In the genomic region with DNA sequence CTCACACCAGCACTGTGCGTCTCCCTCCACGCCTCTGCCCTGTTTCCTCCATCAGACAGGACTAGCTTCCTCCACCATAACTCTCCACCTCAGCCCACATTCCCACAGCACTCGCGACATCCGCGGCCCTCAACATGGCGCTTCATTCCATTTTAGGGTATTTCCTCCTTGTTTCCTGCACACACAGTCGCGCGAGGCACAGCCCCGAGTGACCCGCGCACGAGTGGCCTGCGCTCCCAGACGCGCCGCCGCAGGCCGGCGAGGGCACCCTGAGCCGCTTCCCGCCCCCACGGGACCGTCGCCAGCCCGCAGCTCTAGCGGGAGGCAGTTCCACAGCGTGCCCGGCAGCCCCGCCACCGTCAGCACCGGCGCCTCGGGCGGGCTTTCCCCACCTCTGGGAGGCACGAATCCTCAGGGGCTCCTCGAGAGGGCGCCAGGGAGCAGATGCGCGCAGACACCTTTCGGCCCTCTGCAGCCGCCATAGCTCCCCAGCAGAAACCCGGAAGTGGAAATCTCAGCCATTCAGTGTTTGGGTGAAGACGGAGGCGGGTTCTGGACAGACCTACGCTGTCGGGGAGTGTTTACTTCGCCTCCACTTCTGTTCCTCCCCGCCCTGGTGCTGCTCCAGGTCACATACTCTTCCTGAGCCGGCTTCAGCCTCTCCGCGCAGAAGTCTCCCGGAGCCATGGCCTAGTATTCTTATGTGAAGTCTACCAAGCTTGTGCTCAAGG, we compare ENCODE assay signal across 1 cellular context.
TF ChIP-seq lines count a peak whose summit lies in the region.
"Not testable (repeated sequence)": the region's sequence is repeated elsewhere in the genome, so short reads cannot be mapped to it uniquely, and the experiment has no call there.

No MANE protein-coding gene starts in this region.

TF ChIP-seq in HepG2, 621 proteins besides CTCF, POLR2A, EP300 and RAD21 (continued from another document and continues in another):
- TF ChIP-seq, protein P1, sequence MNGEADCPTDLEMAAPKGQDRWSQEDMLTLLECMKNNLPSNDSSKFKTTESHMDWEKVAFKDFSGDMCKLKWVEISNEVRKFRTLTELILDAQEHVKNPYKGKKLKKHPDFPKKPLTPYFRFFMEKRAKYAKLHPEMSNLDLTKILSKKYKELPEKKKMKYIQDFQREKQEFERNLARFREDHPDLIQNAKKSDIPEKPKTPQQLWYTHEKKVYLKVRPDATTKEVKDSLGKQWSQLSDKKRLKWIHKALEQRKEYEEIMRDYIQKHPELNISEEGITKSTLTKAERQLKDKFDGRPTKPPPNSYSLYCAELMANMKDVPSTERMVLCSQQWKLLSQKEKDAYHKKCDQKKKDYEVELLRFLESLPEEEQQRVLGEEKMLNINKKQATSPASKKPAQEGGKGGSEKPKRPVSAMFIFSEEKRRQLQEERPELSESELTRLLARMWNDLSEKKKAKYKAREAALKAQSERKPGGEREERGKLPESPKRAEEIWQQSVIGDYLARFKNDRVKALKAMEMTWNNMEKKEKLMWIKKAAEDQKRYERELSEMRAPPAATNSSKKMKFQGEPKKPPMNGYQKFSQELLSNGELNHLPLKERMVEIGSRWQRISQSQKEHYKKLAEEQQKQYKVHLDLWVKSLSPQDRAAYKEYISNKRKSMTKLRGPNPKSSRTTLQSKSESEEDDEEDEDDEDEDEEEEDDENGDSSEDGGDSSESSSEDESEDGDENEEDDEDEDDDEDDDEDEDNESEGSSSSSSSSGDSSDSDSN (CRISPR knock-in tag; IDR thresholded peaks at IDR 0.05): peak; percentile 96
- not testable (repeated sequence) for TF ChIP-seq ATF7, FOXA1 (IDR thresholded peaks at IDR 0.05)
- TF ChIP-seq ATF7 (CRISPR knock-in tag; IDR thresholded peaks at IDR 0.05) (peak; percentile 91; the same call in 1 of the 2 replicates), DPF2 (CRISPR knock-in tag; IDR thresholded peaks at IDR 0.05; ENCODE audit: borderline replicate concordance, low read depth) (0 out of 2 replicates have a peak, but pooled peaks have one; percentile 24), ZNF562 (CRISPR knock-in tag; IDR thresholded peaks at IDR 0.05; ENCODE audit: borderline replicate concordance) (0 out of 2 replicates have a peak, but pooled peaks have one; percentile 33), ZNF546 (CRISPR knock-in tag; conservative IDR thresholded peaks at IDR 0.05) (peak; percentile 75; the same call in 1 of the 2 replicates), ZNF230 (CRISPR knock-in tag; IDR thresholded peaks at IDR 0.05) (peak; percentile 98), AGO1 (IDR thresholded peaks at IDR 0.05; ENCODE audit: low read depth, low read length, poor library complexity, severe bottlenecking) (peak; percentile 81), NR2F6 (IDR thresholded peaks at IDR 0.05) (0 out of 2 replicates have a peak, but pooled peaks have one; percentile 21), NR2F6 (CRISPR knock-in tag; IDR thresholded peaks at IDR 0.05) (peak; percentile 34; the same call in 1 of the 2 replicates), FOXA1 (CRISPR knock-in tag; IDR thresholded peaks at IDR 0.05) (peak; percentile 71), GABPB1 (CRISPR knock-in tag; IDR thresholded peaks at IDR 0.05) (peak; percentile 96), ESRRA (CRISPR knock-in tag; IDR thresholded peaks at IDR 0.05; ENCODE audit: low read depth) (peak; percentile 85; the same call in 1 of the 2 replicates), TOE1 (CRISPR knock-in tag; IDR thresholded peaks at IDR 0.05) (peak; percentile 74; the same call in 1 of the 2 replicates), RXRA (CRISPR knock-in tag; IDR thresholded peaks at IDR 0.05) (peak; percentile 70; the same call in 1 of the 2 replicates), SAP130 (CRISPR knock-in tag; IDR thresholded peaks at IDR 0.05; ENCODE audit: low read depth) (peak; percentile 97), ZBTB20 (CRISPR knock-in tag; IDR thresholded peaks at IDR 0.05; ENCODE audit: borderline replicate concordance, low read depth) (peak; percentile 61; the same call in 1 of the 2 replicates), ZNF747 (CRISPR knock-in tag; IDR thresholded peaks at IDR 0.05; ENCODE audit: borderline replicate concordance) (peak; percentile 94), ZNF530 (CRISPR knock-in tag; IDR thresholded peaks at IDR 0.05; ENCODE audit: low read depth) (0 out of 2 replicates have a peak, but pooled peaks have one; percentile 68), GTF2F1 (IDR thresholded peaks at IDR 0.05; ENCODE audit: low read length) (0 out of 2 replicates have a peak, but pooled peaks have one; percentile 20), GATAD2A (CRISPR knock-in tag; IDR thresholded peaks at IDR 0.05) (peak; percentile 74), ZNF660 (CRISPR knock-in tag; IDR thresholded peaks at IDR 0.05; ENCODE audit: borderline replicate concordance, low read depth) (0 out of 2 replicates have a peak, but pooled peaks have one; percentile 62), TSC22D2 (CRISPR knock-in tag; IDR thresholded peaks at IDR 0.05; ENCODE audit: borderline replicate concordance) (peak; percentile 74; the same call in 1 of the 2 replicates), MYC (CRISPR knock-in tag; IDR thresholded peaks at IDR 0.05; ENCODE audit: borderline replicate concordance) (peak; percentile 65; the same call in 1 of the 2 replicates), KAT8 (CRISPR knock-in tag; IDR thresholded peaks at IDR 0.05) (peak; percentile 98), PHF21A (CRISPR knock-in tag; IDR thresholded peaks at IDR 0.05) (peak; percentile 91), ZNF619 (CRISPR knock-in tag; IDR thresholded peaks at IDR 0.05) (peak; percentile 94), TBX2 (CRISPR knock-in tag; IDR thresholded peaks at IDR 0.05; ENCODE audit: borderline replicate concordance) (peak; percentile 91), ZMAT3 (CRISPR knock-in tag; conservative IDR thresholded peaks at IDR 0.05) (peak; percentile 86; the same call in 1 of the 2 replicates), XRCC5 (optimal IDR thresholded peaks at IDR 0.05; ENCODE audit: low read length) (peak; percentile 93), ZSCAN20 (CRISPR knock-in tag; IDR thresholded peaks at IDR 0.05; ENCODE audit: borderline replicate concordance) (peak; percentile 87; the same call in 1 of the 2 replicates), DNMT3B (CRISPR knock-in tag; conservative IDR thresholded peaks at IDR 0.05) (peak; percentile 42; the same call in 1 of the 2 replicates), SPEN (CRISPR knock-in tag; IDR thresholded peaks at IDR 0.05; ENCODE audit: low read depth) (peak; percentile 95)
- TF ChIP-seq, protein P2, sequence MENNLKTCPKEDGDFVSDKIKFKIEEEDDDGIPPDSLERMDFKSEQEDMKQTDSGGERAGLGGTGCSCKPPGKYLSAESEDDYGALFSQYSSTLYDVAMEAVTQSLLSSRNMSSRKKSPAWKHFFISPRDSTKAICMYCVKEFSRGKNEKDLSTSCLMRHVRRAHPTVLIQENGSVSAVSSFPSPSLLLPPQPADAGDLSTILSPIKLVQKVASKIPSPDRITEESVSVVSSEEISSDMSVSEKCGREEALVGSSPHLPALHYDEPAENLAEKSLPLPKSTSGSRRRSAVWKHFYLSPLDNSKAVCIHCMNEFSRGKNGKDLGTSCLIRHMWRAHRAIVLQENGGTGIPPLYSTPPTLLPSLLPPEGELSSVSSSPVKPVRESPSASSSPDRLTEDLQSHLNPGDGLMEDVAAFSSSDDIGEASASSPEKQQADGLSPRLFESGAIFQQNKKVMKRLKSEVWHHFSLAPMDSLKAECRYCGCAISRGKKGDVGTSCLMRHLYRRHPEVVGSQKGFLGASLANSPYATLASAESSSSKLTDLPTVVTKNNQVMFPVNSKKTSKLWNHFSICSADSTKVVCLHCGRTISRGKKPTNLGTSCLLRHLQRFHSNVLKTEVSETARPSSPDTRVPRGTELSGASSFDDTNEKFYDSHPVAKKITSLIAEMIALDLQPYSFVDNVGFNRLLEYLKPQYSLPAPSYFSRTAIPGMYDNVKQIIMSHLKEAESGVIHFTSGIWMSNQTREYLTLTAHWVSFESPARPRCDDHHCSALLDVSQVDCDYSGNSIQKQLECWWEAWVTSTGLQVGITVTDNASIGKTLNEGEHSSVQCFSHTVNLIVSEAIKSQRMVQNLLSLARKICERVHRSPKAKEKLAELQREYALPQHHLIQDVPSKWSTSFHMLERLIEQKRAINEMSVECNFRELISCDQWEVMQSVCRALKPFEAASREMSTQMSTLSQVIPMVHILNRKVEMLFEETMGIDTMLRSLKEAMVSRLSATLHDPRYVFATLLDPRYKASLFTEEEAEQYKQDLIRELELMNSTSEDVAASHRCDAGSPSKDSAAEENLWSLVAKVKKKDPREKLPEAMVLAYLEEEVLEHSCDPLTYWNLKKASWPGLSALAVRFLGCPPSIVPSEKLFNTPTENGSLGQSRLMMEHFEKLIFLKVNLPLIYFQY (CRISPR knock-in tag; IDR thresholded peaks at IDR 0.05; ENCODE audit: borderline replicate concordance): peak; percentile 72
- TF ChIP-seq, protein P3, sequence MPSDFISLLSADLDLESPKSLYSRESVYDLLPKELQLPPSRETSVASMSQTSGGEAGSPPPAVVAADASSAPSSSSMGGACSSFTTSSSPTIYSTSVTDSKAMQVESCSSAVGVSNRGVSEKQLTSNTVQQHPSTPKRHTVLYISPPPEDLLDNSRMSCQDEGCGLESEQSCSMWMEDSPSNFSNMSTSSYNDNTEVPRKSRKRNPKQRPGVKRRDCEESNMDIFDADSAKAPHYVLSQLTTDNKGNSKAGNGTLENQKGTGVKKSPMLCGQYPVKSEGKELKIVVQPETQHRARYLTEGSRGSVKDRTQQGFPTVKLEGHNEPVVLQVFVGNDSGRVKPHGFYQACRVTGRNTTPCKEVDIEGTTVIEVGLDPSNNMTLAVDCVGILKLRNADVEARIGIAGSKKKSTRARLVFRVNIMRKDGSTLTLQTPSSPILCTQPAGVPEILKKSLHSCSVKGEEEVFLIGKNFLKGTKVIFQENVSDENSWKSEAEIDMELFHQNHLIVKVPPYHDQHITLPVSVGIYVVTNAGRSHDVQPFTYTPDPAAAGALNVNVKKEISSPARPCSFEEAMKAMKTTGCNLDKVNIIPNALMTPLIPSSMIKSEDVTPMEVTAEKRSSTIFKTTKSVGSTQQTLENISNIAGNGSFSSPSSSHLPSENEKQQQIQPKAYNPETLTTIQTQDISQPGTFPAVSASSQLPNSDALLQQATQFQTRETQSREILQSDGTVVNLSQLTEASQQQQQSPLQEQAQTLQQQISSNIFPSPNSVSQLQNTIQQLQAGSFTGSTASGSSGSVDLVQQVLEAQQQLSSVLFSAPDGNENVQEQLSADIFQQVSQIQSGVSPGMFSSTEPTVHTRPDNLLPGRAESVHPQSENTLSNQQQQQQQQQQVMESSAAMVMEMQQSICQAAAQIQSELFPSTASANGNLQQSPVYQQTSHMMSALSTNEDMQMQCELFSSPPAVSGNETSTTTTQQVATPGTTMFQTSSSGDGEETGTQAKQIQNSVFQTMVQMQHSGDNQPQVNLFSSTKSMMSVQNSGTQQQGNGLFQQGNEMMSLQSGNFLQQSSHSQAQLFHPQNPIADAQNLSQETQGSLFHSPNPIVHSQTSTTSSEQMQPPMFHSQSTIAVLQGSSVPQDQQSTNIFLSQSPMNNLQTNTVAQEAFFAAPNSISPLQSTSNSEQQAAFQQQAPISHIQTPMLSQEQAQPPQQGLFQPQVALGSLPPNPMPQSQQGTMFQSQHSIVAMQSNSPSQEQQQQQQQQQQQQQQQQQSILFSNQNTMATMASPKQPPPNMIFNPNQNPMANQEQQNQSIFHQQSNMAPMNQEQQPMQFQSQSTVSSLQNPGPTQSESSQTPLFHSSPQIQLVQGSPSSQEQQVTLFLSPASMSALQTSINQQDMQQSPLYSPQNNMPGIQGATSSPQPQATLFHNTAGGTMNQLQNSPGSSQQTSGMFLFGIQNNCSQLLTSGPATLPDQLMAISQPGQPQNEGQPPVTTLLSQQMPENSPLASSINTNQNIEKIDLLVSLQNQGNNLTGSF (CRISPR knock-in tag; IDR thresholded peaks at IDR 0.05): peak; percentile 61
- TF ChIP-seq, protein P4, sequence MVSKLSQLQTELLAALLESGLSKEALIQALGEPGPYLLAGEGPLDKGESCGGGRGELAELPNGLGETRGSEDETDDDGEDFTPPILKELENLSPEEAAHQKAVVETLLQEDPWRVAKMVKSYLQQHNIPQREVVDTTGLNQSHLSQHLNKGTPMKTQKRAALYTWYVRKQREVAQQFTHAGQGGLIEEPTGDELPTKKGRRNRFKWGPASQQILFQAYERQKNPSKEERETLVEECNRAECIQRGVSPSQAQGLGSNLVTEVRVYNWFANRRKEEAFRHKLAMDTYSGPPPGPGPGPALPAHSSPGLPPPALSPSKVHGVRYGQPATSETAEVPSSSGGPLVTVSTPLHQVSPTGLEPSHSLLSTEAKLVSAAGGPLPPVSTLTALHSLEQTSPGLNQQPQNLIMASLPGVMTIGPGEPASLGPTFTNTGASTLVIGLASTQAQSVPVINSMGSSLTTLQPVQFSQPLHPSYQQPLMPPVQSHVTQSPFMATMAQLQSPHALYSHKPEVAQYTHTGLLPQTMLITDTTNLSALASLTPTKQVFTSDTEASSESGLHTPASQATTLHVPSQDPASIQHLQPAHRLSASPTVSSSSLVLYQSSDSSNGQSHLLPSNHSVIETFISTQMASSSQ (IDR thresholded peaks at IDR 0.05; ENCODE audit: low read depth): not testable (repeated sequence)
- TF ChIP-seq, protein P4 (CRISPR knock-in tag; IDR thresholded peaks at IDR 0.05; ENCODE audit: borderline replicate concordance): peak; percentile 90; the same call in 1 of the 2 replicates
- TF ChIP-seq, protein P5, sequence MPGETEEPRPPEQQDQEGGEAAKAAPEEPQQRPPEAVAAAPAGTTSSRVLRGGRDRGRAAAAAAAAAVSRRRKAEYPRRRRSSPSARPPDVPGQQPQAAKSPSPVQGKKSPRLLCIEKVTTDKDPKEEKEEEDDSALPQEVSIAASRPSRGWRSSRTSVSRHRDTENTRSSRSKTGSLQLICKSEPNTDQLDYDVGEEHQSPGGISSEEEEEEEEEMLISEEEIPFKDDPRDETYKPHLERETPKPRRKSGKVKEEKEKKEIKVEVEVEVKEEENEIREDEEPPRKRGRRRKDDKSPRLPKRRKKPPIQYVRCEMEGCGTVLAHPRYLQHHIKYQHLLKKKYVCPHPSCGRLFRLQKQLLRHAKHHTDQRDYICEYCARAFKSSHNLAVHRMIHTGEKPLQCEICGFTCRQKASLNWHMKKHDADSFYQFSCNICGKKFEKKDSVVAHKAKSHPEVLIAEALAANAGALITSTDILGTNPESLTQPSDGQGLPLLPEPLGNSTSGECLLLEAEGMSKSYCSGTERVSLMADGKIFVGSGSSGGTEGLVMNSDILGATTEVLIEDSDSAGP (CRISPR knock-in tag; IDR thresholded peaks at IDR 0.05; ENCODE audit: borderline replicate concordance): peak; percentile 95
- TF ChIP-seq, protein P6, sequence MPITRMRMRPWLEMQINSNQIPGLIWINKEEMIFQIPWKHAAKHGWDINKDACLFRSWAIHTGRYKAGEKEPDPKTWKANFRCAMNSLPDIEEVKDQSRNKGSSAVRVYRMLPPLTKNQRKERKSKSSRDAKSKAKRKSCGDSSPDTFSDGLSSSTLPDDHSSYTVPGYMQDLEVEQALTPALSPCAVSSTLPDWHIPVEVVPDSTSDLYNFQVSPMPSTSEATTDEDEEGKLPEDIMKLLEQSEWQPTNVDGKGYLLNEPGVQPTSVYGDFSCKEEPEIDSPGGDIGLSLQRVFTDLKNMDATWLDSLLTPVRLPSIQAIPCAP (CRISPR knock-in tag; IDR thresholded peaks at IDR 0.05; ENCODE audit: low read depth): peak; percentile 97; the same call in 1 of the 2 replicates
